ENCODE assay signal across 25 cellular contexts in genomic region chr2:42061839-42062238, GRCh38. TPM values are rescaled to one million over a fixed set of nuclear protein-coding genes. Genes with fewer than 3 reads are reported as not detected.
DNase-seq lines count a peak whose midpoint lies in the region; ATAC-seq and TF ChIP-seq lines count a peak whose summit lies in the region.
"Had no signal": no experiment of that assay in that cellular context is flagged by ENCODE, and none has a peak within 500 bp of the region (broad histone marks: within the 10 kb centered on the region; RNA-seq: fewer than 3 reads in every experiment).

No MANE protein-coding gene starts in this region.

- no TSS peak for BruUV-seq in A673 (replicated peaks; lab: Mats Ljungman, UMichigan)

- no peaks in the 10 kb centered on the region for H3K27me3 ChIP-seq in A673 (replicated peaks; ENCODE audit: insufficient read depth, low read depth, low read length, poor library complexity)
- H3K27me3 ChIP-seq in mucosa of rectum (ENCODE audit: control insufficient read depth in 2 of 2, insufficient read depth in 2 of 2, low read length in 2 of 2) = no peaks in the 10 kb centered on the region
- H3K27me3 ChIP-seq in thoracic aorta (replicated peaks; ENCODE audit: insufficient read depth) = no peaks in the 10 kb centered on the region

- H3K4me3 ChIP-seq in A673 (ENCODE audit: low read depth, low read length, poor library complexity, severe bottlenecking) (no peak overlapping the region), coronary artery (no peak overlapping the region), mucosa of rectum (ENCODE audit: low read length in 2 of 2) (no peak overlapping the region), thoracic aorta (no peak overlapping the region)
- H3K4me3 ChIP-seq: psoas muscle, SK-N-MC, skin epidermis had no signal

- no peak for TF ChIP-seq CTCF in A673 (conservative IDR thresholded peaks at IDR 0.05; ENCODE audit: low read depth, low read length)
- no peak for TF ChIP-seq CTCF in coronary artery (IDR thresholded peaks at IDR 0.05)
- TF ChIP-seq CTCF in thoracic aorta (IDR thresholded peaks at IDR 0.05) = no peak

- CTCF ChIA-PET in A673 (lab: Charles Lee) = no interaction called here

- POLR2A ChIA-PET in A673 (lab: Charles Lee; ENCODE audit: low non-redundant PET) = interaction anchor here (0.6 kb wide), 1 partner anchor 197 kb away, joined by 3 read pairs; no protein-coding TSS in a partner anchor

- intact Hi-C loops in A673 (cut with micrococcal nuclease; ENCODE audit: unreplicated experiment) = no loop called here

- peaks cover 31% of the 10 kb centered on the region for H3K4me1 ChIP-seq in A673 (ENCODE audit: insufficient read depth, low read length, poor library complexity, severe bottlenecking)
- H3K4me1 ChIP-seq in mucosa of rectum (ENCODE audit: control insufficient read depth in 2 of 2, insufficient read depth in 2 of 2, low read length in 2 of 2) = peaks cover 44 to 66% of the 10 kb centered on the region in 2 donors
- H3K4me1 ChIP-seq in thoracic aorta (ENCODE audit: control insufficient read depth in 1 of 2, low read depth in 2 of 2) = peaks cover 33 to 67% of the 10 kb centered on the region in 2 donors

- no peak for DNase-seq in A673 (ENCODE audit: low spot score)
- no peak for DNase-seq in coronary artery (ENCODE audit: low spot score)
- no peak for DNase-seq in thoracic aorta (ENCODE audit: low spot score)
- no peak for DNase-seq in GM19240 (ENCODE audit: insufficient read length, low spot score)
- no peak for DNase-seq in iPS-NIHi11 (ENCODE audit: low spot score)
- DNase-seq in NCI-H446 treated with DMSO at 0.1 percent for 48 hours (lab: John Stamatoyannopoulos, UW) = no peak
- DNase-seq: activated CD4-positive, alpha-beta T cell treated with anti-CD3 and anti-CD28 coated beads for 1 hour; activated CD8-positive, alpha-beta memory T cell treated with anti-CD3 and anti-CD28 coated beads for 24 hours; activated gamma-delta T cell; activated naive CD8-positive, alpha-beta T cell treated with anti-CD3 and anti-CD28 coated beads, Interleukin-2, amount 10 ng/mL, durations not matched to agents 7 days and 5 days; activated T-cell treated with anti-CD3 and anti-CD28 coated beads, Interleukin-2, amount 50 U/mL, for 1 hour; CD8-positive, alpha-beta T cell; head of caudate nucleus; kidney glomerular epithelial cell; NCI-H1436 treated with DMSO at 0.1 percent for 48 hours; NCI-H510A; nucleus accumbens; stimulated activated naive CD8-positive, alpha-beta T cell treated with anti-CD3 and anti-CD28 coated beads, Interleukin-15, amount 100 ng/mL, for 72 hours had no signal

- H3K9me3 ChIP-seq in A673 (ENCODE audit: low read depth, low read length, poor library complexity, severe bottlenecking) (no peaks in the 10 kb centered on the region), mucosa of rectum (ENCODE audit: control insufficient read depth in 2 of 2, low read length in 2 of 2) (no peaks in the 10 kb centered on the region), thoracic aorta (no peaks in the 10 kb centered on the region)
- H3K9me3 ChIP-seq: psoas muscle had no signal

- H3K27ac ChIP-seq in A673 (ENCODE audit: low read depth, low read length, poor library complexity, severe bottlenecking) (peak overlapping the region; percentile 74), coronary artery (peak overlapping the region; percentile 73 to 88), mucosa of rectum (ENCODE audit: low read depth in 2 of 2, low read length in 2 of 2) (peak overlapping the region; percentile 59 to 76), thoracic aorta (peak overlapping the region; percentile 86 to 91)
- H3K27ac ChIP-seq: RWPE1, SK-N-MC, skin epidermis had no signal

- ATAC-seq in thoracic aorta (ENCODE audit: insufficient number of reproducible peaks, low FRiP score, low read depth) (no peak), HG02973 (IDR thresholded peaks at IDR 0.05; ENCODE audit: unreplicated experiment) (no peak)
- ATAC-seq: CD8-positive, alpha-beta T cell; stimulated activated naive CD8-positive, alpha-beta T cell treated with anti-CD3 and anti-CD28 coated beads, Interleukin-15, amount 100 ng/mL, for 72 hours had no signal

- peak overlapping the region in 1 of 2 donors; percentile 14 for H3K9ac ChIP-seq in mucosa of rectum (ENCODE audit: low read depth in 1 of 2, low read length in 2 of 2)

- H3K36me3 ChIP-seq in A673 (ENCODE audit: insufficient read depth, low read length, poor library complexity, severe bottlenecking) = peaks cover 31% of the 10 kb centered on the region
- H3K36me3 ChIP-seq in mucosa of rectum (ENCODE audit: control insufficient read depth in 2 of 2, insufficient read depth in 2 of 2, low read length in 2 of 2) = peaks cover 22 to 23% of the 10 kb centered on the region in 2 donors
- peaks cover 23% of the 10 kb centered on the region for H3K36me3 ChIP-seq in thoracic aorta

RNA-seq across cellular contexts. Expression of gene PKDCC, which starts 14.0 kb away (rescaled TPM):
- total RNA-seq in A673 (2021) (77.5 and 82.2 TPM in 2 replicates), thoracic aorta (100 to 1,000 TPM in 1 of 2 donors, 10 to 100 TPM in 1; 75.8 to 225 TPM)
- total RNA-seq: activated naive CD8-positive, alpha-beta T cell treated with anti-CD3 and anti-CD28 coated beads, Interleukin-2, amount 10 ng/mL, durations not matched to agents 7 days and 5 days; CD8-positive, alpha-beta T cell; T-helper 1 cell treated with Interleukin-12 subunit alpha and Interleukin-12 subunit beta and Interleukin-4 antibody, amounts not matched to agents 30 ng/mL and 1 ng/mL, for 36 hours had no signal
